9 cellular contexts compared by ENCODE assay signal in genomic region chr19:33301900-33302174, GRCh38. TPM values are rescaled to one million over a fixed set of nuclear protein-coding genes. Genes with fewer than 3 reads are reported as not detected.
DNase-seq lines count a peak whose midpoint lies in the region; ATAC-seq, FAIRE-seq and TF ChIP-seq lines count a peak whose summit lies in the region.
"Had no signal": no experiment of that assay in that cellular context is flagged by ENCODE, and none has a peak within 500 bp of the region (broad histone marks: within the 10 kb centered on the region; RNA-seq: fewer than 3 reads in every experiment).

No MANE protein-coding gene starts in this region.

- H3K4me1 ChIP-seq in A549 (peaks cover 11% of the 10 kb centered on the region), HUES6 (ENCODE audit: control insufficient read depth, insufficient read depth, low read length) (peaks cover 23% of the 10 kb centered on the region), endodermal cell (ENCODE audit: control insufficient read depth, insufficient read depth, low read length) (no peaks in the 10 kb centered on the region)
- H3K4me1 ChIP-seq in CD8-positive, alpha-beta T cell (ENCODE audit: insufficient read depth, low read length), result peaks cover 8% of the 10 kb centered on the region

- no peak for FAIRE-seq in A549 (lab: Jason Lieb, UNC)

- H3K27ac Mint-ChIP-seq in endodermal cell (no peak overlapping the region), nephron progenitor cell (no peak overlapping the region)
- H3K27ac Mint-ChIP-seq in CD8-positive, alpha-beta T cell, result no peak overlapping the region

- H3K9me3 ChIP-seq in A549 (no peaks in the 10 kb centered on the region), HUES6 (ENCODE audit: control insufficient read depth, insufficient read depth, low read depth, low read length) (no peaks in the 10 kb centered on the region), endodermal cell (ENCODE audit: control insufficient read depth, low read length) (no peaks in the 10 kb centered on the region)
- no peaks in the 10 kb centered on the region for H3K9me3 ChIP-seq in CD8-positive, alpha-beta T cell (ENCODE audit: low read length)

- 0% methylated on average over 14 of the region's 41 CpGs for WGBS in A549 (ENCODE audit: missing lambda C conversion rate)
- 1 to 2% methylated on average over 20 to 41 of the region's 41 CpGs for WGBS in endodermal cell (ENCODE audit: insufficient coverage in 1 of 2, insufficient read length in 1 of 2), 2 experiments

- TF ChIP-seq POLR2A in A549 (IDR thresholded peaks at IDR 0.05; ENCODE audit: low read length), result no peak

- no peaks in the 10 kb centered on the region for H3K36me3 ChIP-seq in HUES6 (ENCODE audit: control insufficient read depth, insufficient read depth, low read length)
- no peaks in the 10 kb centered on the region for H3K36me3 ChIP-seq in endodermal cell (ENCODE audit: control insufficient read depth, insufficient read depth, low read length)
- no peaks in the 10 kb centered on the region for H3K36me3 ChIP-seq in CD8-positive, alpha-beta T cell (ENCODE audit: insufficient read depth, low read length)

- H3K9me3 Mint-ChIP-seq in endodermal cell (no peaks in the 10 kb centered on the region), nephron progenitor cell (no peaks in the 10 kb centered on the region)
- H3K9me3 Mint-ChIP-seq in CD8-positive, alpha-beta T cell, result no peaks in the 10 kb centered on the region

- no peak for TF ChIP-seq CTCF in A549 (IDR thresholded peaks at IDR 0.05)
- no peak for TF ChIP-seq CTCF in endodermal cell (conservative IDR thresholded peaks at IDR 0.05)
- no peak for TF ChIP-seq CTCF in nephron progenitor cell (IDR thresholded peaks at IDR 0.05)
- no peak for TF ChIP-seq CTCF in CD8-positive, alpha-beta T cell (IDR thresholded peaks at IDR 0.05)

- H3K4me1 Mint-ChIP-seq in endodermal cell, result peaks cover 20% of the 10 kb centered on the region
- peaks cover 19% of the 10 kb centered on the region for H3K4me1 Mint-ChIP-seq in nephron progenitor cell
- H3K4me1 Mint-ChIP-seq in CD8-positive, alpha-beta T cell (ENCODE audit: low read depth), result peaks cover 6% of the 10 kb centered on the region

- H3K27me3 ChIP-seq in HUES6 (ENCODE audit: control insufficient read depth, insufficient read depth, low read length) (peaks cover 60% of the 10 kb centered on the region), endodermal cell (ENCODE audit: control insufficient read depth, insufficient read depth, low read length, poor library complexity, severe bottlenecking) (peaks cover 45% of the 10 kb centered on the region)
- peaks cover 3% of the 10 kb centered on the region for H3K27me3 ChIP-seq in CD8-positive, alpha-beta T cell (ENCODE audit: insufficient read depth, low read length)

- H3K4me3 Mint-ChIP-seq in endodermal cell (no peak overlapping the region), nephron progenitor cell (no peak overlapping the region)
- H3K4me3 Mint-ChIP-seq in CD8-positive, alpha-beta T cell, result no peak overlapping the region

- H3K4me2 ChIP-seq in A549, result peak overlapping the region; percentile 95

- H3K9ac ChIP-seq in HUES6 (ENCODE audit: low read length) (no peak overlapping the region), endodermal cell (ENCODE audit: extremely low read depth, low read length, poor library complexity, severe bottlenecking) (no peak overlapping the region)

- TF ChIP-seq RAD21 in A549 (conservative IDR thresholded peaks at IDR 0.05 in 1 of 2, IDR thresholded peaks at IDR 0.05 in 1 of 2), result no peak

- CTCF ChIA-PET in A549 (lab: Yijun Ruan, JAX), result interaction anchor here (0.7 to 36.6 kb wide), 51 partner anchors 10 to 795 kb away, joined by 3 to 603 read pairs (median 11); partner anchors contain the start of gene CEBPG
- CTCF ChIA-PET in CD8-positive, alpha-beta T cell (lab: Charles Lee), result no interaction called here

- intact Hi-C loops in CD8-positive, alpha-beta T cell (cut with DNase I, micrococcal nuclease), result loop anchor here (1.0 to 2.0 kb wide), 2 partner anchors 67 to 71 kb away; partner anchors contain the start of gene CEBPG (in 1 of the 2)

- no peak for TF ChIP-seq EP300 in A549 (IDR thresholded peaks at IDR 0.05)

- H3K27ac ChIP-seq in A549 (peak overlapping the region; percentile 73 to 93), HUES6 (ENCODE audit: low read depth, low read length) (no peak overlapping the region), endodermal cell (ENCODE audit: low read depth, low read length) (no peak overlapping the region)
- H3K27ac ChIP-seq in CD8-positive, alpha-beta T cell (ENCODE audit: low read depth, low read length), result no peak overlapping the region
- H3K27ac ChIP-seq: foreskin keratinocyte had no signal

- H3K4me3 ChIP-seq in A549 (peak overlapping the region; percentile 63), HUES6 (ENCODE audit: low read depth, low read length) (peak overlapping the region; percentile 58), endodermal cell (ENCODE audit: low read length) (peak overlapping the region; percentile 58)
- no peak overlapping the region for H3K4me3 ChIP-seq in CD8-positive, alpha-beta T cell (ENCODE audit: low read depth, low read length)

- ATAC-seq in A549, result peak in 1 of 2 experiments; percentile 6; a peak in 2 of 6 replicates
- ATAC-seq in GM19324 (IDR thresholded peaks at IDR 0.05; ENCODE audit: low FRiP score, unreplicated experiment), result no peak
- ATAC-seq in CD8-positive, alpha-beta T cell, result no peak

- POLR2A ChIA-PET in A549 (lab: Yijun Ruan, JAX), result interaction anchor here (0.6 to 6.1 kb wide), 27 partner anchors 9 to 1376 kb away, joined by 3 to 160 read pairs (median 7); partner anchors contain the start of gene CEBPG
- POLR2A ChIA-PET in CD8-positive, alpha-beta T cell (lab: Charles Lee), result interaction anchor here (1.4 kb wide), 2 partner anchors 71 to 125 kb away, joined by 3 to 4 read pairs; no protein-coding TSS in a partner anchor

- H3K36me3 Mint-ChIP-seq in endodermal cell (ENCODE audit: low read depth) (no peaks in the 10 kb centered on the region), nephron progenitor cell (ENCODE audit: low read depth) (no peaks in the 10 kb centered on the region)
- H3K36me3 Mint-ChIP-seq in CD8-positive, alpha-beta T cell, result no peaks in the 10 kb centered on the region

- DNase-seq in A549 (ENCODE audit: low read depth in 1 of 2, low spot score in 1 of 2) (no peak), endodermal cell (no peak), nephron progenitor cell (peak; percentile 38), iPS-NIHi11 (ENCODE audit: low spot score) (no peak), NCI-H774 (lab: John Stamatoyannopoulos, UW) (no peak)
- DNase-seq in CD8-positive, alpha-beta T cell, result no peak

- H3K27me3 Mint-ChIP-seq in endodermal cell (ENCODE audit: insufficient read depth) (peaks cover 52% of the 10 kb centered on the region), nephron progenitor cell (ENCODE audit: low read depth, poor library complexity) (peaks cover 69% of the 10 kb centered on the region)
- H3K27me3 Mint-ChIP-seq in CD8-positive, alpha-beta T cell (ENCODE audit: low read depth), result peaks cover 38% of the 10 kb centered on the region

TF ChIP-seq in A549, 52 proteins besides CTCF, POLR2A, EP300 and RAD21:
- TF ChIP-seq FOXS1 (CRISPR knock-in tag; IDR thresholded peaks at IDR 0.05), result no peak
- TF ChIP-seq MAFK (IDR thresholded peaks at IDR 0.05; ENCODE audit: partially characterized antibody), result no peak
- TF ChIP-seq NR3C1 (IDR thresholded peaks at IDR 0.05), result no peak
- no peak for TF ChIP-seq HOXA7 (CRISPR knock-in tag; IDR thresholded peaks at IDR 0.05)
- TF ChIP-seq TFCP2L1 (CRISPR knock-in tag; IDR thresholded peaks at IDR 0.05), result no peak
- TF ChIP-seq HOXB13 (CRISPR knock-in tag; IDR thresholded peaks at IDR 0.05; ENCODE audit: low read depth), result no peak
- TF ChIP-seq CEBPB (IDR thresholded peaks at IDR 0.05), result no peak
- no peak for TF ChIP-seq CHD4 (IDR thresholded peaks at IDR 0.05; ENCODE audit: borderline replicate concordance)
- TF ChIP-seq RNF2 (IDR thresholded peaks at IDR 0.05; ENCODE audit: borderline replicate concordance, low read depth), result no peak
- TF ChIP-seq TP53 (CRISPR knock-in tag; IDR thresholded peaks at IDR 0.05), result no peak
- no peak for TF ChIP-seq RFX5 (IDR thresholded peaks at IDR 0.05)
- TF ChIP-seq POLR2AphosphoS2 (conservative IDR thresholded peaks at IDR 0.05; ENCODE audit: low read length), result no peak

RNA-seq across cellular contexts. Expression of gene CEBPA, which starts 0.5 kb away (rescaled TPM):
- polyA plus RNA-seq in A549 (2011; rRNA removed), result 3.5 and 4.3 TPM in 2 replicates
- polyA plus RNA-seq in A549 (2012; cell fraction: cytosol; rRNA removed), result 4.5 and 6.6 TPM in 2 replicates
- polyA plus RNA-seq in A549 (2012; cell fraction: nucleus; rRNA removed), result 3.8 and 4.5 TPM in 2 replicates
- 6.2 to 6.6 TPM (median 6.3 TPM) in 3 replicates for polyA plus RNA-seq in A549 (2017; fragmentation: RNase III; extraction: RNeasy Plus Mini Kit Qiagen cat#74134 plus additional on column Dnase treatment)
- 5.2 and 5.7 TPM in 2 replicates for polyA minus RNA-seq in A549 (2011; rRNA and poly(A)+ RNA removed)
- total RNA-seq in endodermal cell, result 1 to 10 TPM; 1.8 to 2.1 TPM
- 1.2 TPM for polyA plus RNA-seq in endodermal cell (2013, experiment 1 of 2)
- 1.0 TPM for polyA plus RNA-seq in endodermal cell (2013, experiment 2 of 2)
- 1 to 10 TPM; 1.7 to 1.9 TPM for total RNA-seq in CD8-positive, alpha-beta T cell

Comparison
In these comparisons a context has a peak if more than half of its experiments do, and no peak if none do; other contexts are left out.
1. H3K27ac ChIP-seq: peak in A549 (2 of 2); none in HUES6 (single experiment), endodermal cell (single experiment) and CD8-positive, alpha-beta T cell (single experiment).